Comparison of ENCODE assay signal across 8 cellular contexts in genomic region chr7:140585333-140585732, GRCh38. TPM values are rescaled to one million over a fixed set of nuclear protein-coding genes. Genes with fewer than 3 reads are reported as not detected.
"Had no signal": no experiment of that assay in that cellular context is flagged by ENCODE, and none has a peak within 500 bp of the region (broad histone marks: within the 10 kb centered on the region; RNA-seq: fewer than 3 reads in every experiment).

No MANE protein-coding gene starts in this region.

- H2AFZ ChIP-seq: GM23338 had no signal

- DNase-seq: H9, HCEC 1CT had no signal

- H3K4me3 ChIP-seq: GM23338, K562 had no signal

- H3K27ac Mint-ChIP-seq: GM23338 had no signal

- ATAC-seq: GM23338, K562 had no signal

- H3K4me2 ChIP-seq: GM23338 had no signal

- FAIRE-seq: H1, H54, HTR-8/SVneo, K562 had no signal

- H3K4me1 Mint-ChIP-seq: GM23338, H9 had no signal

- H3K4me3 Mint-ChIP-seq: GM23338, H9 had no signal

- H3K9me3 Mint-ChIP-seq: GM23338, H9 had no signal

RNA-seq across cellular contexts. Expression of gene DENND2A, which starts 55.3 kb away (rescaled TPM):
- total RNA-seq: HT-29, K562 had no signal
- polyA plus RNA-seq: K562 had no signal
